8 cellular contexts compared by ENCODE assay signal in genomic region chr3:49674491-49674983, GRCh38. TPM values are rescaled to one million over a fixed set of nuclear protein-coding genes. Genes with fewer than 3 reads are reported as not detected.
DNase-seq lines count a peak whose midpoint lies in the region; ATAC-seq and TF ChIP-seq lines count a peak whose summit lies in the region.

No MANE protein-coding gene starts in this region.

- peaks cover 19 to 41% of the 10 kb centered on the region in 2 experiments for H3K36me3 ChIP-seq in SK-N-SH (replicated peaks in 1 of 2; ENCODE audit: control insufficient read depth in 1 of 2, insufficient read depth in 2 of 2, low read length in 1 of 2)

- H3K27me3 ChIP-seq in SK-N-SH (ENCODE audit: insufficient read depth) = no peaks in the 10 kb centered on the region

- 12% methylated on average over 14 of the region's 34 CpGs for WGBS in SK-N-SH (ENCODE audit: low lambda C conversion rate)

- TF ChIP-seq EP300 in SK-N-SH (IDR thresholded peaks at IDR 0.05; ENCODE audit: borderline replicate concordance in 1 of 2, low read depth in 1 of 2, low read length in 1 of 2) = no peak

- peak; percentile 35 for ATAC-seq in HG02642 (IDR thresholded peaks at IDR 0.05; ENCODE audit: poor library complexity, unreplicated experiment)
- ATAC-seq in omental fat pad (ENCODE audit: low FRiP score) = peak; percentile 21
- no peak for ATAC-seq in HG03039 (IDR thresholded peaks at IDR 0.05; ENCODE audit: unreplicated experiment)
- no peak for ATAC-seq in HG02763 (IDR thresholded peaks at IDR 0.05; ENCODE audit: unreplicated experiment)

- H3K9ac ChIP-seq in SK-N-SH = peak overlapping the region; percentile 86

- POLR2A ChIA-PET in SK-N-SH (lab: Yijun Ruan, JAX) = interaction anchor here (2.0 kb wide), 1 partner anchor 134 kb away, joined by 17 read pairs; no protein-coding TSS in a partner anchor

- H3K27ac ChIP-seq in SK-N-SH (ENCODE audit: low read depth in 2 of 2, low read length in 1 of 2) = peak overlapping the region; percentile 83 to 90

- peak overlapping the region; percentile 96 for H3K4me2 ChIP-seq in SK-N-SH

- H3K9me3 ChIP-seq in SK-N-SH = no peaks in the 10 kb centered on the region

- H4K20me1 ChIP-seq in SK-N-SH (ENCODE audit: insufficient read depth) = no peaks in the 10 kb centered on the region

- peaks cover 7 to 19% of the 10 kb centered on the region in 2 experiments; a peak in 1 of 4 replicates for H3K4me1 ChIP-seq in SK-N-SH (ENCODE audit: control insufficient read depth in 1 of 2, insufficient read depth in 2 of 2, low read depth in 1 of 2, low read length in 1 of 2)

- TF ChIP-seq RAD21 in SK-N-SH (IDR thresholded peaks at IDR 0.05; ENCODE audit: low read length) = no peak

- CTCF ChIA-PET in SK-N-SH (lab: Yijun Ruan, JAX) = interaction anchor here (6.6 kb wide), 1 partner anchor 135 kb away, joined by 53 read pairs; no protein-coding TSS in a partner anchor

- peak; percentile 2 for TF ChIP-seq CTCF in GM12873 (IDR thresholded peaks at IDR 0.05; ENCODE audit: insufficient read depth, low read depth, low read length, missing control alignments)
- no peak for TF ChIP-seq CTCF in SK-N-SH (IDR thresholded peaks at IDR 0.05)
- TF ChIP-seq CTCF in epithelial cell of esophagus (IDR thresholded peaks at IDR 0.05; ENCODE audit: insufficient read depth, low read depth, low read length, missing control alignments) = no peak
- no peak for TF ChIP-seq CTCF in omental fat pad (IDR thresholded peaks at IDR 0.05)

- no peaks in the 10 kb centered on the region for H3K9me2 ChIP-seq in SK-N-SH

- peaks cover 24% of the 10 kb centered on the region for H3K79me2 ChIP-seq in SK-N-SH (ENCODE audit: insufficient read depth)

- H3K4me3 ChIP-seq in SK-N-SH (ENCODE audit: low read depth in 2 of 2, low read length in 1 of 2) (peak overlapping the region; percentile 83 to 90), epithelial cell of esophagus (ENCODE audit: low read length) (peak overlapping the region; percentile 79)

- peak; percentile 43 for DNase-seq in SK-N-SH
- DNase-seq in epithelial cell of esophagus (ENCODE audit: low read depth) = peak; percentile 11
- DNase-seq in omental fat pad (ENCODE audit: low spot score) = no peak
- DNase-seq in OCI-M2 (lab: John Stamatoyannopoulos, UW; ENCODE audit: unreplicated experiment) = no peak

- H2AFZ ChIP-seq in SK-N-SH (ENCODE audit: low read depth) = peak overlapping the region; percentile 81

- peaks cover 5% of the 10 kb centered on the region for H3F3A ChIP-seq in SK-N-SH (replicated peaks; ENCODE audit: insufficient read depth)

TF ChIP-seq in SK-N-SH, 30 proteins besides CTCF, POLR2A, EP300 and RAD21 (continues in another document):
- TF ChIP-seq TAF1 (IDR thresholded peaks at IDR 0.05; ENCODE audit: borderline replicate concordance, low read depth, low read length) (no peak), RFX5 (IDR thresholded peaks at IDR 0.05; ENCODE audit: low read length) (no peak), NRF1 (IDR thresholded peaks at IDR 0.05; ENCODE audit: low read depth, low read length) (0 out of 2 replicates have a peak, but pooled peaks have one; percentile 1), NFIC (IDR thresholded peaks at IDR 0.05; ENCODE audit: borderline replicate concordance) (no peak), RXRA (IDR thresholded peaks at IDR 0.05; ENCODE audit: borderline replicate concordance, low read depth) (no peak), FOXJ3 (CRISPR knock-in tag; IDR thresholded peaks at IDR 0.05) (0 out of 2 replicates have a peak, but pooled peaks have one; percentile 9), MXI1 (IDR thresholded peaks at IDR 0.05; ENCODE audit: low read depth, low read length) (peak; percentile 1; the same call in 1 of the 2 replicates), EZH2phosphoT487 (IDR thresholded peaks at IDR 0.05; ENCODE audit: borderline replicate concordance, low read depth) (no peak), ELF1 (IDR thresholded peaks at IDR 0.05) (no peak), SMC3 (IDR thresholded peaks at IDR 0.05; ENCODE audit: low read depth, low read length) (no peak), CHD2 (IDR thresholded peaks at IDR 0.05; ENCODE audit: low read length, partially characterized antibody) (no peak), TEAD4 (IDR thresholded peaks at IDR 0.05; ENCODE audit: borderline replicate concordance, insufficient read depth) (no peak), TCF12 (IDR thresholded peaks at IDR 0.05) (no peak), JUND (IDR thresholded peaks at IDR 0.05) (no peak), FOXM1 (IDR thresholded peaks at IDR 0.05; ENCODE audit: low read depth) (no peak), POLR2AphosphoS5 (IDR thresholded peaks at IDR 0.05; ENCODE audit: low read depth, low read length) (no peak), GABPA (IDR thresholded peaks at IDR 0.05; ENCODE audit: low read depth) (no peak), RCOR1 (IDR thresholded peaks at IDR 0.05; ENCODE audit: low read length) (no peak)
- TF ChIP-seq, protein P1, sequence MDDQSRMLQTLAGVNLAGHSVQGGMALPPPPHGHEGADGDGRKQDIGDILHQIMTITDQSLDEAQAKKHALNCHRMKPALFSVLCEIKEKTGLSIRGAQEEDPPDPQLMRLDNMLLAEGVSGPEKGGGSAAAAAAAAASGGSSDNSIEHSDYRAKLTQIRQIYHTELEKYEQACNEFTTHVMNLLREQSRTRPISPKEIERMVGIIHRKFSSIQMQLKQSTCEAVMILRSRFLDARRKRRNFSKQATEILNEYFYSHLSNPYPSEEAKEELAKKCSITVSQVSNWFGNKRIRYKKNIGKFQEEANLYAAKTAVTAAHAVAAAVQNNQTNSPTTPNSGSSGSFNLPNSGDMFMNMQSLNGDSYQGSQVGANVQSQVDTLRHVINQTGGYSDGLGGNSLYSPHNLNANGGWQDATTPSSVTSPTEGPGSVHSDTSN (IDR thresholded peaks at IDR 0.05) = no peak
- TF ChIP-seq, protein P2, sequence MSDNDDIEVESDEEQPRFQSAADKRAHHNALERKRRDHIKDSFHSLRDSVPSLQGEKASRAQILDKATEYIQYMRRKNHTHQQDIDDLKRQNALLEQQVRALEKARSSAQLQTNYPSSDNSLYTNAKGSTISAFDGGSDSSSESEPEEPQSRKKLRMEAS (IDR thresholded peaks at IDR 0.05; ENCODE audit: low read depth) = no peak
- TF ChIP-seq, protein P3, sequence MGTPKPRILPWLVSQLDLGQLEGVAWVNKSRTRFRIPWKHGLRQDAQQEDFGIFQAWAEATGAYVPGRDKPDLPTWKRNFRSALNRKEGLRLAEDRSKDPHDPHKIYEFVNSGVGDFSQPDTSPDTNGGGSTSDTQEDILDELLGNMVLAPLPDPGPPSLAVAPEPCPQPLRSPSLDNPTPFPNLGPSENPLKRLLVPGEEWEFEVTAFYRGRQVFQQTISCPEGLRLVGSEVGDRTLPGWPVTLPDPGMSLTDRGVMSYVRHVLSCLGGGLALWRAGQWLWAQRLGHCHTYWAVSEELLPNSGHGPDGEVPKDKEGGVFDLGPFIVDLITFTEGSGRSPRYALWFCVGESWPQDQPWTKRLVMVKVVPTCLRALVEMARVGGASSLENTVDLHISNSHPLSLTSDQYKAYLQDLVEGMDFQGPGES (IDR thresholded peaks at IDR 0.05; ENCODE audit: low read depth, low read length) = no peak
- TF ChIP-seq, protein P4, sequence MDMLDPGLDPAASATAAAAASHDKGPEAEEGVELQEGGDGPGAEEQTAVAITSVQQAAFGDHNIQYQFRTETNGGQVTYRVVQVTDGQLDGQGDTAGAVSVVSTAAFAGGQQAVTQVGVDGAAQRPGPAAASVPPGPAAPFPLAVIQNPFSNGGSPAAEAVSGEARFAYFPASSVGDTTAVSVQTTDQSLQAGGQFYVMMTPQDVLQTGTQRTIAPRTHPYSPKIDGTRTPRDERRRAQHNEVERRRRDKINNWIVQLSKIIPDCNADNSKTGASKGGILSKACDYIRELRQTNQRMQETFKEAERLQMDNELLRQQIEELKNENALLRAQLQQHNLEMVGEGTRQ (IDR thresholded peaks at IDR 0.05; ENCODE audit: borderline replicate concordance, low read depth, low read length) = no peak
- TF ChIP-seq, protein P5, sequence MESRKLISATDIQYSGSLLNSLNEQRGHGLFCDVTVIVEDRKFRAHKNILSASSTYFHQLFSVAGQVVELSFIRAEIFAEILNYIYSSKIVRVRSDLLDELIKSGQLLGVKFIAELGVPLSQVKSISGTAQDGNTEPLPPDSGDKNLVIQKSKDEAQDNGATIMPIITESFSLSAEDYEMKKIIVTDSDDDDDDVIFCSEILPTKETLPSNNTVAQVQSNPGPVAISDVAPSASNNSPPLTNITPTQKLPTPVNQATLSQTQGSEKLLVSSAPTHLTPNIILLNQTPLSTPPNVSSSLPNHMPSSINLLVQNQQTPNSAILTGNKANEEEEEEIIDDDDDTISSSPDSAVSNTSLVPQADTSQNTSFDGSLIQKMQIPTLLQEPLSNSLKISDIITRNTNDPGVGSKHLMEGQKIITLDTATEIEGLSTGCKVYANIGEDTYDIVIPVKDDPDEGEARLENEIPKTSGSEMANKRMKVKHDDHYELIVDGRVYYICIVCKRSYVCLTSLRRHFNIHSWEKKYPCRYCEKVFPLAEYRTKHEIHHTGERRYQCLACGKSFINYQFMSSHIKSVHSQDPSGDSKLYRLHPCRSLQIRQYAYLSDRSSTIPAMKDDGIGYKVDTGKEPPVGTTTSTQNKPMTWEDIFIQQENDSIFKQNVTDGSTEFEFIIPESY (IDR thresholded peaks at IDR 0.05; ENCODE audit: borderline replicate concordance, low read depth) = no peak

RNA-seq across cellular contexts. Expression of gene APEH, which starts 0.4 kb away (rescaled TPM):
- 112 and 122 TPM in 2 replicates for polyA plus RNA-seq in SK-N-SH (2012; rRNA removed)
- polyA plus RNA-seq in SK-N-SH (2012; cell fraction: cytosol; rRNA removed) = 61.5 and 82.7 TPM in 2 replicates
- polyA plus RNA-seq in SK-N-SH (2012; cell fraction: nucleus; rRNA removed) = 196 and 200 TPM in 2 replicates
- total RNA-seq in omental fat pad = 10 to 100 TPM; 46.7 to 60.8 (median 55.0) TPM

RNA-seq across cellular contexts. Expression of gene MST1, which starts 14.7 kb away (rescaled TPM):
- polyA plus RNA-seq in SK-N-SH (2012; rRNA removed) = 35.1 and 46.3 TPM in 2 replicates
- polyA plus RNA-seq in SK-N-SH (2012; cell fraction: cytosol; rRNA removed) = 2.8 and 4.5 TPM in 2 replicates
- polyA plus RNA-seq in SK-N-SH (2012; cell fraction: nucleus; rRNA removed) = 411 and 496 TPM in 2 replicates
- 10 to 100 TPM in 3 of 4 donors, 1 to 10 TPM in 1; 3.5 to 94.1 (median 25.0) TPM for total RNA-seq in omental fat pad

RNA-seq across cellular contexts. Expression of gene RNF123, which starts 14.8 kb away (rescaled TPM):
- polyA plus RNA-seq in SK-N-SH (2012; rRNA removed) = 48.1 and 53.3 TPM in 2 replicates
- polyA plus RNA-seq in SK-N-SH (2012; cell fraction: cytosol; rRNA removed) = 15.5 and 21.9 TPM in 2 replicates
- polyA plus RNA-seq in SK-N-SH (2012; cell fraction: nucleus; rRNA removed) = 151 and 186 TPM in 2 replicates
- 10 to 100 TPM; 22.2 to 28.7 (median 26.7) TPM for total RNA-seq in omental fat pad

RNA-seq across cellular contexts. Expression of gene AMIGO3, which starts 44.9 kb away (rescaled TPM):
- polyA plus RNA-seq in SK-N-SH (2012; rRNA removed) = 1.1 and 1.2 TPM in 2 replicates
- polyA plus RNA-seq in SK-N-SH (2012; cell fraction: cytosol; rRNA removed) = 0.66 TPM in 1 of 2 replicates, not detected in the other
- polyA plus RNA-seq in SK-N-SH (2012; cell fraction: nucleus; rRNA removed) = 5.8 and 6.5 TPM in 2 replicates
- total RNA-seq in omental fat pad = 1 to 10 TPM in 3 of 4 donors, under 1 TPM in 1; 0.82 to 2.9 (median 2.3) TPM

RNA-seq across cellular contexts. Expression of gene GMPPB, which starts 49.2 kb away (rescaled TPM):
- polyA plus RNA-seq in SK-N-SH (2012; rRNA removed) = 25.1 and 28.3 TPM in 2 replicates
- 9.2 and 16.1 TPM in 2 replicates for polyA plus RNA-seq in SK-N-SH (2012; cell fraction: cytosol; rRNA removed)
- polyA plus RNA-seq in SK-N-SH (2012; cell fraction: nucleus; rRNA removed) = 47.8 and 50.9 TPM in 2 replicates
- total RNA-seq in omental fat pad = 10 to 100 TPM; 15.6 to 31.7 (median 27.3) TPM

Comparison
In these comparisons a context has a peak if more than half of its experiments do, and no peak if none do; other contexts are left out.
1. ATAC-seq: peak in HG02642 (single experiment) and omental fat pad (single experiment); none in HG03039 (single experiment) and HG02763 (single experiment).
2. DNase-seq: peak in SK-N-SH (single experiment) and epithelial cell of esophagus (single experiment); none in omental fat pad (single experiment) and OCI-M2 (single experiment).